Comparison of ENCODE assay signal across 1 cellular context in the genomic region with DNA sequence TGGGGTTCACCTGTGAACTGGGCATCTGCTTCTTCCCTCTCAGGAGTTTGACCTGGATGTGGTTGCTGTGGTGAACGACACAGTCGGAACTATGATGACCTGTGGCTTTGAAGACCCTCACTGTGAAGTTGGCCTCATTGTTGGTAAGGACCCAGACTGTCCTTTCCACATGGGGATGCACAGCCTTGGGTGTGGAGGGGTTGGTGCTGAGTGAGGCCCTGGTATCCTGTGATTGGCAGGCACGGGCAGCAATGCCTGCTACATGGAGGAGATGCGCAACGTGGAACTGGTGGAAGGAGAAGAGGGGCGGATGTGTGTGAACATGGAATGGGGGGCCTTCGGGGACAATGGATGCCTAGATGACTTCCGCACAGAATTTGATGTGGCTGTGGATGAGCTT.
TF ChIP-seq lines count a peak whose summit lies in the region.

No MANE protein-coding gene starts in this region.

TF ChIP-seq in IMR-90, 13 proteins besides CTCF, POLR2A, EP300 and RAD21:
- TF ChIP-seq FOS (IDR thresholded peaks at IDR 0.05; ENCODE audit: low read depth, low read length) = no peak
